In genomic region chr15:92809064-92809879, GRCh38 we compare ENCODE assay signal across 8 cellular contexts.
DNase-seq lines count a peak whose midpoint lies in the region; ATAC-seq and TF ChIP-seq lines count a peak whose summit lies in the region.

No MANE protein-coding gene starts in this region.

- intact Hi-C loops in activated T-helper 2 cell treated with anti-CD3 and anti-CD28 coated beads, Interferon-gamma antibody, Interleukin-2, Interleukin-4, amounts not matched to agents 10 μg/mL and 5 μg/mL and 100 μg/mL, durations not matched to agents 14 hours and 24 hours and 36 hours (cut with micrococcal nuclease), result loop anchor here (1.0 kb wide), 5 partner anchors 22 to 109 kb away; partner anchors contain the start of gene CHD2

- peak overlapping the region; percentile 89 for H3K4me3 Mint-ChIP-seq in activated T-helper 2 cell treated with anti-CD3 and anti-CD28 coated beads, Interferon-gamma antibody, Interleukin-2, Interleukin-4, amounts not matched to agents 10 μg/mL and 5 μg/mL and 100 μg/mL, durations not matched to agents 14 hours and 24 hours and 36 hours (ENCODE audit: low read depth)
- peak overlapping the region; percentile 80 to 92 (median 82) for H3K4me3 Mint-ChIP-seq in nephron

- DNase-seq in H4 (ENCODE audit: low spot score) (peak; percentile 94), RPMI7951 (ENCODE audit: low read depth) (peak; percentile 97), fibroblast of peridontal ligament (ENCODE audit: extremely low read depth) (peak; percentile 95)
- DNase-seq in activated T-helper 2 cell treated with anti-CD3 and anti-CD28 coated beads, Interferon-gamma antibody, Interleukin-2, Interleukin-4, amounts not matched to agents 10 μg/mL and 5 μg/mL and 100 μg/mL, durations not matched to agents 14 hours and 24 hours and 36 hours (ENCODE audit: low spot score), result peak; percentile 100
- DNase-seq in stimulated activated naive CD8-positive, alpha-beta T cell treated with anti-CD3 and anti-CD28 coated beads, Interleukin-15, Interleukin-2, amounts not matched to agents 100 U/mL and 50 U/mL, for 24 hours, result peak; percentile 99

- no peaks in the 10 kb centered on the region for H3K36me3 ChIP-seq in ES-I3 (ENCODE audit: insufficient read depth, low read length)

- H3K9me3 Mint-ChIP-seq in activated T-helper 2 cell treated with anti-CD3 and anti-CD28 coated beads, Interferon-gamma antibody, Interleukin-2, Interleukin-4, amounts not matched to agents 10 μg/mL and 5 μg/mL and 100 μg/mL, durations not matched to agents 14 hours and 24 hours and 36 hours, result no peaks in the 10 kb centered on the region
- H3K9me3 Mint-ChIP-seq in nephron, result no peaks in the 10 kb centered on the region

- no peaks in the 10 kb centered on the region for H3K27me3 Mint-ChIP-seq in activated T-helper 2 cell treated with anti-CD3 and anti-CD28 coated beads, Interferon-gamma antibody, Interleukin-2, Interleukin-4, amounts not matched to agents 10 μg/mL and 5 μg/mL and 100 μg/mL, durations not matched to agents 14 hours and 24 hours and 36 hours (ENCODE audit: low read depth)
- H3K27me3 Mint-ChIP-seq in nephron (ENCODE audit: low read depth), result no peaks in the 10 kb centered on the region

- peak overlapping the region; percentile 83 for H3K9ac ChIP-seq in ES-I3 (ENCODE audit: low read depth, low read length)

- H3K27ac Mint-ChIP-seq in activated T-helper 2 cell treated with anti-CD3 and anti-CD28 coated beads, Interferon-gamma antibody, Interleukin-2, Interleukin-4, amounts not matched to agents 10 μg/mL and 5 μg/mL and 100 μg/mL, durations not matched to agents 14 hours and 24 hours and 36 hours, result peak overlapping the region; percentile 96
- H3K27ac Mint-ChIP-seq in nephron, result peak overlapping the region; percentile 98 to 99 (median 99)

- TF ChIP-seq CTCF in LNCAP (IDR thresholded peaks at IDR 0.05) (peak; percentile 98), nephron (IDR thresholded peaks at IDR 0.05; ENCODE audit: unreplicated experiment in 3 of 3) (peak; percentile 98 to 99 (median 99))

- peaks cover 11% of the 10 kb centered on the region for H3K36me3 Mint-ChIP-seq in activated T-helper 2 cell treated with anti-CD3 and anti-CD28 coated beads, Interferon-gamma antibody, Interleukin-2, Interleukin-4, amounts not matched to agents 10 μg/mL and 5 μg/mL and 100 μg/mL, durations not matched to agents 14 hours and 24 hours and 36 hours (ENCODE audit: low read depth)
- H3K36me3 Mint-ChIP-seq in nephron (ENCODE audit: low read depth), result no peaks in the 10 kb centered on the region

- peaks cover 2% of the 10 kb centered on the region; the same call in 1 of the 2 replicates for H3K4me1 ChIP-seq in ES-I3 (ENCODE audit: insufficient read depth, low read length)

- ATAC-seq in stimulated activated naive CD8-positive, alpha-beta T cell treated with anti-CD3 and anti-CD28 coated beads, Interleukin-15, Interleukin-2, amounts not matched to agents 100 U/mL and 50 U/mL, for 24 hours, result peak; percentile 87

- H3K9me3 ChIP-seq in ES-I3 (ENCODE audit: control insufficient read depth, insufficient read depth, low read length), result no peaks in the 10 kb centered on the region

- peaks cover 45% of the 10 kb centered on the region for H3K4me1 Mint-ChIP-seq in activated T-helper 2 cell treated with anti-CD3 and anti-CD28 coated beads, Interferon-gamma antibody, Interleukin-2, Interleukin-4, amounts not matched to agents 10 μg/mL and 5 μg/mL and 100 μg/mL, durations not matched to agents 14 hours and 24 hours and 36 hours (ENCODE audit: low read depth)
- peaks cover 39% of the 10 kb centered on the region for H3K4me1 Mint-ChIP-seq in nephron

Comparison
In these comparisons a context has a peak if more than half of its experiments do, and no peak if none do; other contexts are left out.
1. Peak in every context shown above with its lines: DNase-seq and ATAC-seq.